Comparison of ENCODE assay signal across 21 cellular contexts in the genomic region with DNA sequence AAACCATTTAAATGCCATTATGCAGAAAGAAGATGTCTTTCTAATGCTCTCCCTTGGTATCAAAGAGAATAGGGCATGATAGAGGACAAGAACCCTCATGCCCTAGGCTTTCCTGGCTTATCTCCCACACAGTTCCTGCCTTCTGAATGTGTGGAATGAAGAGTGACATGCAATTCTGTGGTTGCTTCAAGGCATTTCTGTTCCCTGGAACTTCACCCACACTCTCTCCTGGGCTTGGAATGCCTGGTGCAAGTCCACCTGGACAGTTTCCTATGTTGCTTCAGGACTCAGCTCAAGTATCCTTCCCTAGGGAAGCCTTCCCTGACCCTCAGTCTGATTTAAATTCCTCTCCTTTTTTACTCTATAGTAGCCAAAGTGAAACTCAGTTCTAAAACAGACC. TPM values are rescaled to one million over a fixed set of nuclear protein-coding genes. Genes with fewer than 3 reads are reported as not detected.
DNase-seq lines count a peak whose midpoint lies in the region; ATAC-seq lines count a peak whose summit lies in the region.
"Had no signal": no experiment of that assay in that cellular context is flagged by ENCODE, and none has a peak within 500 bp of the region (broad histone marks: within the 10 kb centered on the region; RNA-seq: fewer than 3 reads in every experiment).

No MANE protein-coding gene starts in this region.

- DNase-seq in H4 (ENCODE audit: low spot score), result peak; percentile 35
- DNase-seq in adipocyte (ENCODE audit: low read depth), result peak; percentile 10
- no peak for DNase-seq in epithelial cell of prostate (ENCODE audit: low read depth, low spot score)
- no peak for DNase-seq in sciatic nerve (ENCODE audit: low spot score)
- no peak for DNase-seq in CD1c-positive myeloid dendritic cell (ENCODE audit: extremely low spot score)
- DNase-seq: activated CD4-positive, alpha-beta T cell treated with anti-CD3 and anti-CD28 coated beads for 36 hours; activated CD8-positive, alpha-beta memory T cell treated with anti-CD3 and anti-CD28 coated beads, Interleukin-2, amount 10 ng/mL, durations not matched to agents 7 days and 5 days; HCEC 1CT; Kasumi-1; left colon; mesendoderm; naive thymus-derived CD4-positive, alpha-beta T cell; NCI-H1105 treated with DMSO at 0.1 percent for 48 hours; Right ventricle myocardium superior; T-cell had no signal

- intact Hi-C loops in sciatic nerve (cut with DNase I), result no loop called here

- H3K9ac ChIP-seq in adipocyte (ENCODE audit: low read length), result no peak overlapping the region

- H3K4me1 ChIP-seq in adipocyte (ENCODE audit: control insufficient read depth, insufficient read depth, low read length), result peaks cover 15% of the 10 kb centered on the region

- H3K9me3 ChIP-seq in adipocyte (ENCODE audit: control insufficient read depth, low read length), result no peaks in the 10 kb centered on the region
- H3K9me3 ChIP-seq: thoracic aorta had no signal

- H3K36me3 ChIP-seq in adipocyte (ENCODE audit: control insufficient read depth, insufficient read depth, low read length, severe bottlenecking), result no peaks in the 10 kb centered on the region
- H3K36me3 ChIP-seq: thoracic aorta had no signal

- no peak overlapping the region for H3K4me3 ChIP-seq in adipocyte (ENCODE audit: low read length)
- H3K4me3 ChIP-seq: thoracic aorta had no signal

- H3K27ac ChIP-seq in epithelial cell of prostate, result peak overlapping the region; percentile 12
- H3K27ac ChIP-seq: thoracic aorta had no signal

- peaks cover 12% of the 10 kb centered on the region for H3K27me3 ChIP-seq in adipocyte (replicated peaks; ENCODE audit: control insufficient read depth, insufficient read depth, low read length)

- peak; percentile 55 for ATAC-seq in sciatic nerve
- no peak for ATAC-seq in GM21619 (IDR thresholded peaks at IDR 0.05; ENCODE audit: unreplicated experiment)
- no peak for ATAC-seq in HG03520 (IDR thresholded peaks at IDR 0.05; ENCODE audit: unreplicated experiment)
- ATAC-seq: activated CD4-positive, alpha-beta T cell treated with anti-CD3 and anti-CD28 coated beads for 36 hours; activated CD8-positive, alpha-beta memory T cell treated with anti-CD3 and anti-CD28 coated beads, Interleukin-2, amount 10 ng/mL, durations not matched to agents 7 days and 5 days; CD8-positive, alpha-beta T cell; left colon; naive thymus-derived CD4-positive, alpha-beta T cell had no signal

RNA-seq across cellular contexts. Expression of gene DRD2, which starts 53.8 kb away (rescaled TPM):
- total RNA-seq in H4 (2014; rRNA removed; shearing (Covaris generic)), result 0.55 and 1.6 TPM in 2 replicates
- 0.71 TPM for total RNA-seq in sciatic nerve
- total RNA-seq: activated CD4-positive, alpha-beta T cell treated with anti-CD3 and anti-CD28 coated beads for 36 hours; CD8-positive, alpha-beta T cell; dermis microvascular lymphatic vessel endothelial cell; epithelial cell of proximal tubule; naive thymus-derived CD4-positive, alpha-beta T cell; Right ventricle myocardium superior; T-cell; thoracic aorta had no signal

Comparison
In these comparisons a context has a peak if more than half of its experiments do, and no peak if none do; other contexts are left out.
1. DNase-seq: peak in H4 (single experiment) and adipocyte (single experiment); none in epithelial cell of prostate (single experiment), sciatic nerve (single experiment) and CD1c-positive myeloid dendritic cell (single experiment).